20 cellular contexts compared by ENCODE assay signal in the genomic region with DNA sequence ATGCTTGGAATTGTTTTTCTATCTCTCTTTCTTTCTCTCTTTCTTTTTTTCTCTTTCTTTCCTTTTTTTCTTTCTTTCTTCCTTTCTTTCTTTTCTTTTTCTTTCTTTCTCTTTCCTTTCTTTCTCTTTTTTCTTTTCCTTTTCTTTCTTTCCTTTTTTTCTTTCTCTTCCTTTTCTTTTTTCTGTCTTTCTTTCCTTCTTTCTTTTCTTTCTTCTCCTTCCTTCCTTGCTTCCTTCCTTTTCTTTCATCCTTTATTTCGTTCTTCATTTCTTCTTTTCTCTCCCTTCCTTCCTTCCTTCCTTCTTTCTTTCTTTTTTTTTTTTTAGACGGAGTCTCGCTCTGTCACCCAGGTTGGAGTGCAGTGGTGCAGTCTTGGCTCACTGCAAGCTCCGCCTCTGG. TPM values are rescaled to one million over a fixed set of nuclear protein-coding genes. Genes with fewer than 3 reads are reported as not detected.
DNase-seq lines count a peak whose midpoint lies in the region; ATAC-seq and TF ChIP-seq lines count a peak whose summit lies in the region.
"Had no signal": no experiment of that assay in that cellular context is flagged by ENCODE, and none has a peak within 500 bp of the region (broad histone marks: within the 10 kb centered on the region; RNA-seq: fewer than 3 reads in every experiment).

No MANE protein-coding gene starts in this region.

- peak overlapping the region in 5 of 8 donors; percentile 11 to 67 (median 55) for H3K4me3 Mint-ChIP-seq in CD4-positive, alpha-beta memory T cell
- peak overlapping the region; percentile 19 for H3K4me3 Mint-ChIP-seq in activated T-helper 2 cell treated with anti-CD3 and anti-CD28 coated beads, Interferon-gamma antibody, Interleukin-2, Interleukin-4, amounts not matched to agents 10 μg/mL and 5 μg/mL and 100 μg/mL, durations not matched to agents 14 hours and 24 hours and 36 hours (ENCODE audit: low read depth)
- H3K4me3 Mint-ChIP-seq in natural killer cell, result peak overlapping the region; percentile 71

- peak overlapping the region in 10 of 11 experiments; percentile 61 to 98 (median 78); a peak in 21 of 22 replicates for H3K4me2 ChIP-seq in BLaER1 treated with 17β-estradiol and CSF1 and Interleukin-3, amounts not matched to agents 10 nM and 100 nM

- no peak for DNase-seq in CD4-positive, alpha-beta memory T cell
- DNase-seq in activated T-helper 2 cell treated with anti-CD3 and anti-CD28 coated beads, Interferon-gamma antibody, Interleukin-2, Interleukin-4, amounts not matched to agents 10 μg/mL and 5 μg/mL and 100 μg/mL, durations not matched to agents 14 hours and 24 hours and 36 hours (ENCODE audit: low spot score), result no peak
- no peak for DNase-seq in natural killer cell
- DNase-seq in NCI-H345 treated with DMSO at 0.1 percent for 48 hours (lab: John Stamatoyannopoulos, UW; ENCODE audit: unreplicated experiment), result no peak
- DNase-seq in foreskin melanocyte, result no peak
- DNase-seq: activated T-cell treated with anti-CD3 and anti-CD28 coated beads, Interleukin-2, amount 50 U/mL, for 48 hours; left lung; NCI-H1092 treated with DMSO at 0.1 percent for 48 hours; NCI-H2081 treated with DMSO at 0.1 percent for 48 hours; NCI-H510A; pancreas; right lobe of liver had no signal

- H3K36me3 ChIP-seq in BLaER1 treated with 17β-estradiol and CSF1 and Interleukin-3, amounts not matched to agents 10 nM and 100 nM, result peaks cover 0 to 21% (median 4%) of the 10 kb centered on the region in 11 experiments; a peak in 12 of 22 replicates
- no peaks in the 10 kb centered on the region for H3K36me3 ChIP-seq in CD4-positive, alpha-beta memory T cell (ENCODE audit: insufficient read depth, low read length)
- H3K36me3 ChIP-seq: left lung, pancreas, right lobe of liver, tibial nerve had no signal

- H3K36me3 Mint-ChIP-seq in CD4-positive, alpha-beta memory T cell, result no peaks in the 10 kb centered on the region
- no peaks in the 10 kb centered on the region for H3K36me3 Mint-ChIP-seq in activated T-helper 2 cell treated with anti-CD3 and anti-CD28 coated beads, Interferon-gamma antibody, Interleukin-2, Interleukin-4, amounts not matched to agents 10 μg/mL and 5 μg/mL and 100 μg/mL, durations not matched to agents 14 hours and 24 hours and 36 hours (ENCODE audit: low read depth)
- H3K36me3 Mint-ChIP-seq in natural killer cell, result no peaks in the 10 kb centered on the region

- TF ChIP-seq CTCF in natural killer cell (IDR thresholded peaks at IDR 0.05), result no peak

- intact Hi-C loops in CD4-positive, alpha-beta memory T cell (cut with micrococcal nuclease), result no loop called here
- intact Hi-C loops in activated T-helper 2 cell treated with anti-CD3 and anti-CD28 coated beads, Interferon-gamma antibody, Interleukin-2, Interleukin-4, amounts not matched to agents 10 μg/mL and 5 μg/mL and 100 μg/mL, durations not matched to agents 14 hours and 24 hours and 36 hours (cut with micrococcal nuclease), result no loop called here
- intact Hi-C loops in natural killer cell (cut with micrococcal nuclease), result no loop called here

- peaks cover 2 to 11% (median 3%) of the 10 kb centered on the region in 4 donors for H3K4me1 Mint-ChIP-seq in CD4-positive, alpha-beta memory T cell
- H3K4me1 Mint-ChIP-seq in activated T-helper 2 cell treated with anti-CD3 and anti-CD28 coated beads, Interferon-gamma antibody, Interleukin-2, Interleukin-4, amounts not matched to agents 10 μg/mL and 5 μg/mL and 100 μg/mL, durations not matched to agents 14 hours and 24 hours and 36 hours (ENCODE audit: low read depth), result no peaks in the 10 kb centered on the region
- peaks cover 0 to 4% of the 10 kb centered on the region in 2 donors for H3K4me1 Mint-ChIP-seq in natural killer cell

- peak overlapping the region in 4 of 11 experiments; percentile 28 to 53 (median 40); a peak in 6 of 22 replicates for H3K9ac ChIP-seq in BLaER1 treated with 17β-estradiol and CSF1 and Interleukin-3, amounts not matched to agents 10 nM and 100 nM

- CTCF ChIA-PET in CD4-positive, alpha-beta memory T cell (lab: Charles Lee; ENCODE audit: partially characterized antibody), result no interaction called here

- no peaks in the 10 kb centered on the region for H3K27me3 ChIP-seq in BLaER1 treated with 17β-estradiol and CSF1 and Interleukin-3, amounts not matched to agents 10 nM and 100 nM
- no peaks in the 10 kb centered on the region for H3K27me3 ChIP-seq in CD4-positive, alpha-beta memory T cell (ENCODE audit: insufficient read depth, low read length)
- H3K27me3 ChIP-seq: pancreas, right lobe of liver, tibial nerve had no signal

- H4K20me1 ChIP-seq in BLaER1 treated with 17β-estradiol and CSF1 and Interleukin-3, amounts not matched to agents 10 nM and 100 nM, result peaks cover 14 to 40% (median 14%) of the 10 kb centered on the region in 11 experiments

- H3K4me3 ChIP-seq in BLaER1 treated with 17β-estradiol and CSF1 and Interleukin-3, amounts not matched to agents 10 nM and 100 nM, result no peak overlapping the region
- no peak overlapping the region for H3K4me3 ChIP-seq in CD4-positive, alpha-beta memory T cell (ENCODE audit: low read length in 2 of 2)
- H3K4me3 ChIP-seq: left lung, pancreas, right lobe of liver, tibial nerve had no signal

- peak overlapping the region in 4 of 11 experiments; percentile 32 to 53 (median 40); a peak in 4 of 22 replicates for H3K27ac ChIP-seq in BLaER1 treated with 17β-estradiol and CSF1 and Interleukin-3, amounts not matched to agents 10 nM and 100 nM
- no peak overlapping the region for H3K27ac ChIP-seq in CD4-positive, alpha-beta memory T cell (ENCODE audit: low read depth, low read length)
- H3K27ac ChIP-seq: left lung, pancreas, right lobe of liver, tibial nerve had no signal

- ATAC-seq in natural killer cell (no peak), HG03135 (IDR thresholded peaks at IDR 0.05; ENCODE audit: unreplicated experiment) (no peak)
- ATAC-seq: esophagus mucosa, left lung, pancreas, right lobe of liver had no signal

- peaks cover 2% of the 10 kb centered on the region in 2 donors for H3K27me3 Mint-ChIP-seq in CD4-positive, alpha-beta memory T cell
- peaks cover 14% of the 10 kb centered on the region for H3K27me3 Mint-ChIP-seq in activated T-helper 2 cell treated with anti-CD3 and anti-CD28 coated beads, Interferon-gamma antibody, Interleukin-2, Interleukin-4, amounts not matched to agents 10 μg/mL and 5 μg/mL and 100 μg/mL, durations not matched to agents 14 hours and 24 hours and 36 hours (ENCODE audit: low read depth)
- H3K27me3 Mint-ChIP-seq in natural killer cell (ENCODE audit: low read depth in 2 of 2), result peaks cover 10 to 13% of the 10 kb centered on the region in 2 donors

- POLR2A ChIA-PET in CD4-positive, alpha-beta memory T cell (lab: Charles Lee; ENCODE audit: partially characterized antibody), result no interaction called here

- peaks cover 26 to 48% (median 38%) of the 10 kb centered on the region in 10 experiments for H3K4me1 ChIP-seq in BLaER1 treated with 17β-estradiol and CSF1 and Interleukin-3, amounts not matched to agents 10 nM and 100 nM
- H3K4me1 ChIP-seq in CD4-positive, alpha-beta memory T cell (ENCODE audit: insufficient read depth, low read length), result peaks cover 7% of the 10 kb centered on the region

- no peaks in the 10 kb centered on the region for H3K9me3 ChIP-seq in BLaER1 treated with 17β-estradiol and CSF1 and Interleukin-3, amounts not matched to agents 10 nM and 100 nM (replicated peaks in 1 of 11)
- no peaks in the 10 kb centered on the region for H3K9me3 ChIP-seq in CD4-positive, alpha-beta memory T cell (ENCODE audit: control insufficient read depth in 1 of 2, low read length in 2 of 2)
- H3K9me3 ChIP-seq: left lung, pancreas, right lobe of liver, tibial nerve had no signal

- peaks cover 0 to 2% (median 0%) of the 10 kb centered on the region in 8 donors for H3K9me3 Mint-ChIP-seq in CD4-positive, alpha-beta memory T cell
- H3K9me3 Mint-ChIP-seq in activated T-helper 2 cell treated with anti-CD3 and anti-CD28 coated beads, Interferon-gamma antibody, Interleukin-2, Interleukin-4, amounts not matched to agents 10 μg/mL and 5 μg/mL and 100 μg/mL, durations not matched to agents 14 hours and 24 hours and 36 hours, result no peaks in the 10 kb centered on the region
- H3K9me3 Mint-ChIP-seq in natural killer cell, result no peaks in the 10 kb centered on the region

- peak overlapping the region in 4 of 7 donors; percentile 43 to 88 (median 66) for H3K27ac Mint-ChIP-seq in CD4-positive, alpha-beta memory T cell
- H3K27ac Mint-ChIP-seq in activated T-helper 2 cell treated with anti-CD3 and anti-CD28 coated beads, Interferon-gamma antibody, Interleukin-2, Interleukin-4, amounts not matched to agents 10 μg/mL and 5 μg/mL and 100 μg/mL, durations not matched to agents 14 hours and 24 hours and 36 hours, result no peak overlapping the region
- peak overlapping the region in 1 of 2 donors; percentile 25 for H3K27ac Mint-ChIP-seq in natural killer cell

RNA-seq across cellular contexts. Expression of a gene that starts 1.9 kb away (rescaled TPM):
- 1 to 10 TPM; 4.5 to 4.9 TPM for total RNA-seq in CD4-positive, alpha-beta memory T cell
- under 1 TPM in 1 of 2 donors, not detected in 1; 0.16 TPM for polyA plus RNA-seq in CD4-positive, alpha-beta memory T cell
- total RNA-seq in activated T-helper 2 cell treated with anti-CD3 and anti-CD28 coated beads, Interferon-gamma antibody, Interleukin-2, Interleukin-4, amounts not matched to agents 10 μg/mL and 5 μg/mL and 100 μg/mL, durations not matched to agents 14 hours and 24 hours and 36 hours, result 14.9 and 15.4 TPM in 2 replicates
- total RNA-seq in natural killer cell, result 1 to 10 TPM; 4.2 to 6.9 (median 4.4) TPM

RNA-seq across cellular contexts. Expression of a gene that starts 22.7 kb away (rescaled TPM):
- total RNA-seq in CD4-positive, alpha-beta memory T cell, result 10 to 100 TPM; 56.9 to 62.8 TPM
- 10 to 100 TPM in 1 of 2 donors, 1 to 10 TPM in 1; 3.9 to 12.2 TPM for polyA plus RNA-seq in CD4-positive, alpha-beta memory T cell
- 123 and 125 TPM in 2 replicates for total RNA-seq in activated T-helper 2 cell treated with anti-CD3 and anti-CD28 coated beads, Interferon-gamma antibody, Interleukin-2, Interleukin-4, amounts not matched to agents 10 μg/mL and 5 μg/mL and 100 μg/mL, durations not matched to agents 14 hours and 24 hours and 36 hours
- total RNA-seq in natural killer cell, result 10 to 100 TPM; 55.9 to 66.7 (median 59.0) TPM

RNA-seq across cellular contexts. Expression of a gene that starts 35.3 kb away (rescaled TPM):
- total RNA-seq in CD4-positive, alpha-beta memory T cell, result 100 to 1,000 TPM; 157 to 158 TPM
- polyA plus RNA-seq in CD4-positive, alpha-beta memory T cell, result 100 to 1,000 TPM; 623 to 668 TPM
- total RNA-seq in activated T-helper 2 cell treated with anti-CD3 and anti-CD28 coated beads, Interferon-gamma antibody, Interleukin-2, Interleukin-4, amounts not matched to agents 10 μg/mL and 5 μg/mL and 100 μg/mL, durations not matched to agents 14 hours and 24 hours and 36 hours, result 163 and 184 TPM in 2 replicates
- total RNA-seq in natural killer cell, result 100 to 1,000 TPM in 1 of 3 donors, 10 to 100 TPM in 2; 91.2 to 142 (median 99.1) TPM

RNA-seq across cellular contexts. Expression of a gene that starts 46.1 kb away (rescaled TPM):
- not detected for total RNA-seq in CD4-positive, alpha-beta memory T cell
- not detected for polyA plus RNA-seq in CD4-positive, alpha-beta memory T cell
- total RNA-seq in activated T-helper 2 cell treated with anti-CD3 and anti-CD28 coated beads, Interferon-gamma antibody, Interleukin-2, Interleukin-4, amounts not matched to agents 10 μg/mL and 5 μg/mL and 100 μg/mL, durations not matched to agents 14 hours and 24 hours and 36 hours, result not detected in 2 replicates
- not detected for total RNA-seq in natural killer cell
- total RNA-seq: cardiac septum, esophagus mucosa, glomerular endothelial cell, H4, HT1080, left lung, pancreas, right lobe of liver had no signal

RNA-seq across cellular contexts. Expression of a gene that starts 57.2 kb away (rescaled TPM):
- total RNA-seq in CD4-positive, alpha-beta memory T cell, result 1 to 10 TPM; 2.4 to 3.6 TPM
- polyA plus RNA-seq in CD4-positive, alpha-beta memory T cell, result 1 to 10 TPM; 1.5 to 2.3 TPM
- total RNA-seq in activated T-helper 2 cell treated with anti-CD3 and anti-CD28 coated beads, Interferon-gamma antibody, Interleukin-2, Interleukin-4, amounts not matched to agents 10 μg/mL and 5 μg/mL and 100 μg/mL, durations not matched to agents 14 hours and 24 hours and 36 hours, result 4.9 and 6.4 TPM in 2 replicates
- total RNA-seq in natural killer cell, result 1 to 10 TPM in 2 of 3 donors, under 1 TPM in 1; 0.70 to 2.5 (median 1.0) TPM

Comparison
In these comparisons a context has a peak if more than half of its experiments do, and no peak if none do; other contexts are left out.
1. H3K4me3 Mint-ChIP-seq: peak in every context shown above with its lines; median percentile 71 in natural killer cell; 55 in CD4-positive, alpha-beta memory T cell; 19 in activated T-helper 2 cell treated with anti-CD3 and anti-CD28 coated beads, Interferon-gamma antibody, Interleukin-2, Interleukin-4, amounts not matched to agents 10 μg/mL and 5 μg/mL and 100 μg/mL, durations not matched to agents 14 hours and 24 hours and 36 hours.